1 cellular context compared by ENCODE assay signal in the genomic region with DNA sequence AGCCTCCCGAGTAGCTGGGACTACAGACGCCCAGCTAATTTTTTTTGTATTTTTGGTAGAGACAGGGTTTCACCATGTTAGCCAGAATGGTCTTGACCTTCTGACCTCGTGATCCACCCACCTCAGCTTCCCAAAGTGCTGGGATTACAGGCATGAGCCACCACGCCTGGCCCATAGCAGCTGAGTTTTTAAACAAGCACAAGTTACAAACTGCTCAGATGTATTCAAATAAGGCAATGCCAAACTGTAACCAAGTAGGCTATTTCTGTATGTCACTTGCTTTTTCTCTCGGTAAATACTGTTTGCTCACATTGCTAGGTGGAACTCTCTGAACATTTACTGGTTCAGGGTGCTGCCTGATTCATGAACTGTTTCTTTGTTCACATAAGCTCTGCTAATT.
TF ChIP-seq lines count a peak whose summit lies in the region.

No MANE protein-coding gene starts in this region.

TF ChIP-seq in GM12878, 131 proteins besides CTCF, POLR2A, EP300 and RAD21:
- TF ChIP-seq SREBF1 (IDR thresholded peaks at IDR 0.05; ENCODE audit: low read length) (no peak), NR2C2 (IDR thresholded peaks at IDR 0.05; ENCODE audit: borderline replicate concordance, control insufficient read depth, insufficient read length, low read depth) (no peak), TBL1XR1 (IDR thresholded peaks at IDR 0.05; ENCODE audit: low read depth, low read length) (no peak), ZNF24 (IDR thresholded peaks at IDR 0.05) (no peak), BRCA1 (IDR thresholded peaks at IDR 0.05; ENCODE audit: low read depth, low read length) (no peak), CBX3 (IDR thresholded peaks at IDR 0.05; ENCODE audit: borderline replicate concordance, low read depth) (no peak), SIN3A (IDR thresholded peaks at IDR 0.05; ENCODE audit: low read depth, low read length) (no peak), LARP7 (IDR thresholded peaks at IDR 0.05) (no peak), RCOR1 (conservative IDR thresholded peaks at IDR 0.05; ENCODE audit: low read depth, low read length) (no peak), BCLAF1 (IDR thresholded peaks at IDR 0.05) (no peak), CEBPB (IDR thresholded peaks at IDR 0.05; ENCODE audit: borderline replicate concordance in 1 of 2, low read depth in 2 of 2, low read length in 2 of 2) (no peak), MYC (IDR thresholded peaks at IDR 0.05; ENCODE audit: insufficient read depth, insufficient read length, insufficient replicate concordance, low read length, severe bottlenecking) (no peak), WRNIP1 (IDR thresholded peaks at IDR 0.05; ENCODE audit: borderline replicate concordance, low read depth, low read length) (no peak)
